15 cellular contexts compared by ENCODE assay signal in genomic region chr5:93364386-93364785, GRCh38.
"Had no signal": no experiment of that assay in that cellular context is flagged by ENCODE, and none has a peak within 500 bp of the region (broad histone marks: within the 10 kb centered on the region; RNA-seq: fewer than 3 reads in every experiment).

No MANE protein-coding gene starts in this region.

- ATAC-seq: left colon; mucosa of descending colon; naive thymus-derived CD8-positive, alpha-beta T cell; psoas muscle; sciatic nerve had no signal

- DNase-seq: effector CD4-positive, alpha-beta T cell; endodermal cell; foreskin melanocyte; head of caudate nucleus; hippocampal formation; left colon; mammary epithelial cell; mucosa of descending colon; naive thymus-derived CD8-positive, alpha-beta T cell; psoas muscle; stimulated activated CD4-positive, alpha-beta T cell treated with anti-CD3 and anti-CD28 coated beads, Interleukin-2, amount 100 ng/mL, for 24 hours; stimulated activated CD4-positive, alpha-beta T cell treated with anti-CD3 and anti-CD28 coated beads, Interleukin-4, amount 100 ng/mL, for 4 hours; stimulated activated naive CD4-positive, alpha-beta T cell had no signal

- H3K9me3 Mint-ChIP-seq: endodermal cell had no signal

- H3K4me3 Mint-ChIP-seq: endodermal cell; naive thymus-derived CD8-positive, alpha-beta T cell had no signal

- H3K9me3 ChIP-seq: mucosa of descending colon, psoas muscle had no signal

- H3K36me3 Mint-ChIP-seq: naive thymus-derived CD8-positive, alpha-beta T cell had no signal

- H3K4me1 ChIP-seq: psoas muscle had no signal

- H3K4me1 Mint-ChIP-seq: naive thymus-derived CD8-positive, alpha-beta T cell had no signal

- H3K27ac Mint-ChIP-seq: endodermal cell; naive thymus-derived CD8-positive, alpha-beta T cell had no signal

- H3K27ac ChIP-seq: coronary artery, psoas muscle had no signal

- H3K4me3 ChIP-seq: coronary artery, mucosa of descending colon, psoas muscle had no signal
